28 cellular contexts compared by ENCODE assay signal in the genomic region with DNA sequence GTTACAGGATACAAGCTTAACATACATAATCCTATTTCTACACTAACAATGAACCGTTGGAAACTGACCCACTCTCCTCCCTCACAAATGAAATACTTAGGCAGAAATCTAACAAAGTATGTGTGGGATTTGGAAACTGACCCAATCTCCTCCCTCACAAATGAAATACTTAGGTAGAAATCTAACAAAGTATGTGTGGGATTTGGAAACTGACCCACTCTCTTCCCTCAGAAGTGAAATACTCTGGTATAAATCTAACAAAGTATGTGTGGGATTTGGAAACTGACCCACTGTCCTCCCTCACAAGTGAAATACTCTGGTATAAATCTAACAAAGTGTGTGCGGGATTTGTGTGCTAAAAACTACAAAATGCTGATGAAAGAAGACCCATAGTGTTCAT.
DNase-seq lines count a peak whose midpoint lies in the region; ATAC-seq and TF ChIP-seq lines count a peak whose summit lies in the region.
"Had no signal": no experiment of that assay in that cellular context is flagged by ENCODE, and none has a peak within 500 bp of the region (broad histone marks: within the 10 kb centered on the region; RNA-seq: fewer than 3 reads in every experiment).

No MANE protein-coding gene starts in this region.

- H3K36me3 ChIP-seq in BJ (ENCODE audit: control insufficient read depth, insufficient read depth, low read length) (no peaks in the 10 kb centered on the region), adipocyte (ENCODE audit: control insufficient read depth, insufficient read depth, low read length, severe bottlenecking) (peaks cover 3% of the 10 kb centered on the region), trophoblast cell (ENCODE audit: control insufficient read depth in 1 of 2, insufficient read depth in 2 of 2, low read length in 2 of 2) (no peaks in the 10 kb centered on the region), spleen (peaks cover 0 to 4% (median under 1%) of the 10 kb centered on the region in 6 donors)
- H3K36me3 ChIP-seq: breast epithelium, Peyer's patch, thoracic aorta had no signal

- H3K27me3 Mint-ChIP-seq in endothelial cell (ENCODE audit: unreplicated experiment): peaks cover 7% of the 10 kb centered on the region

- no peak overlapping the region for H3K27ac Mint-ChIP-seq in endothelial cell (ENCODE audit: unreplicated experiment)
- H3K27ac Mint-ChIP-seq: immature natural killer cell; stimulated activated naive CD8-positive, alpha-beta T cell treated with anti-CD3 and anti-CD28 coated beads, Interleukin-15, Interleukin-2, amounts not matched to agents 100 ng/mL and 50 ng/mL, for 24 hours had no signal

- H3K14ac ChIP-seq in trophoblast cell (ENCODE audit: low read length): no peak overlapping the region

- H3K4me1 Mint-ChIP-seq in endothelial cell (ENCODE audit: unreplicated experiment): peaks cover 13% of the 10 kb centered on the region

- CTCF ChIA-PET in BJ (lab: Yijun Ruan, JAX): no interaction called here

- no peak overlapping the region for H3K23ac ChIP-seq in trophoblast cell (ENCODE audit: low read length)

- no peaks in the 10 kb centered on the region for H3K9me3 Mint-ChIP-seq in endothelial cell (ENCODE audit: unreplicated experiment)
- H3K9me3 Mint-ChIP-seq: immature natural killer cell; stimulated activated naive CD8-positive, alpha-beta T cell treated with anti-CD3 and anti-CD28 coated beads, Interleukin-15, Interleukin-2, amounts not matched to agents 100 ng/mL and 50 ng/mL, for 24 hours had no signal

- POLR2A ChIA-PET in BJ (lab: Charles Lee): no interaction called here

- H3K4me3 ChIP-seq in BJ (ENCODE audit: low read depth, low read length) (no peak overlapping the region), adipocyte (ENCODE audit: low read length) (no peak overlapping the region), fibroblast of mammary gland (ENCODE audit: control insufficient read depth, low read depth, low read length) (no peak overlapping the region), trophoblast cell (ENCODE audit: low read depth, low read length) (no peak overlapping the region), spleen (no peak overlapping the region)
- H3K4me3 ChIP-seq: breast epithelium, Peyer's patch, thoracic aorta had no signal

- H3K4me3 Mint-ChIP-seq in endothelial cell (ENCODE audit: unreplicated experiment): no peak overlapping the region
- H3K4me3 Mint-ChIP-seq: CD14-positive monocyte; immature natural killer cell; stimulated activated naive CD8-positive, alpha-beta T cell treated with anti-CD3 and anti-CD28 coated beads, Interleukin-15, Interleukin-2, amounts not matched to agents 100 ng/mL and 50 ng/mL, for 24 hours had no signal

- H3K4me1 ChIP-seq in adipocyte (ENCODE audit: control insufficient read depth, insufficient read depth, low read length) (peaks cover 18% of the 10 kb centered on the region), trophoblast cell (ENCODE audit: control insufficient read depth in 1 of 2, insufficient read depth in 2 of 2, low read length in 2 of 2) (no peaks in the 10 kb centered on the region), spleen (peaks cover 6 to 18% (median 14%) of the 10 kb centered on the region in 6 donors)
- H3K4me1 ChIP-seq: breast epithelium had no signal

- no peaks in the 10 kb centered on the region for H3K9me3 ChIP-seq in adipocyte (ENCODE audit: control insufficient read depth, low read length)
- H3K9me3 ChIP-seq in trophoblast cell (ENCODE audit: insufficient read depth, low read depth, low read length): no peaks in the 10 kb centered on the region
- no peaks in the 10 kb centered on the region for H3K9me3 ChIP-seq in spleen
- H3K9me3 ChIP-seq: breast epithelium, Peyer's patch, thoracic aorta had no signal

- H3K9ac ChIP-seq in adipocyte (ENCODE audit: low read length): no peak overlapping the region
- H3K9ac ChIP-seq in trophoblast cell (ENCODE audit: low read length): no peak overlapping the region

- DNase-seq in BJ (ENCODE audit: low read depth) (peak; percentile 56), adipocyte (ENCODE audit: low read depth) (peak; percentile 69), fibroblast of mammary gland (ENCODE audit: low read depth) (peak; percentile 15), trophoblast cell (peak; percentile 1 to 69), endothelial cell (ENCODE audit: low spot score) (no peak), spleen (no peak)
- DNase-seq: activated CD4-positive, alpha-beta T cell treated with anti-CD3 and anti-CD28 coated beads for 48 hours; activated effector memory CD4-positive, alpha-beta T cell treated with anti-CD3 and anti-CD28 coated beads, Interleukin-2, amount 50 U/mL, for 16 hours; activated T-cell treated with anti-CD3 and anti-CD28 coated beads, Interleukin-2, amount 50 U/mL, for 1 hour; Calu3; DND-41; effector memory CD4-positive, alpha-beta T cell; hypothalamus; immature natural killer cell; mesenchymal stem cell; NCI-H1092; NCI-H1694 treated with DMSO at 0.1 percent for 48 hours; NCI-H2171 treated with DMSO at 0.1 percent for 48 hours; NCI-H524; Peyer's patch; SHP77 treated with DMSO at 0.1 percent for 48 hours had no signal

- H3K27me3 ChIP-seq in BJ (ENCODE audit: control insufficient read depth, insufficient read depth, low read length) (no peaks in the 10 kb centered on the region), adipocyte (replicated peaks; ENCODE audit: control insufficient read depth, insufficient read depth, low read length) (no peaks in the 10 kb centered on the region), trophoblast cell (ENCODE audit: insufficient read depth, low read length) (no peaks in the 10 kb centered on the region), spleen (replicated peaks in 1 of 7) (no peaks in the 10 kb centered on the region)
- H3K27me3 ChIP-seq: breast epithelium, Peyer's patch had no signal

- H2BK5ac ChIP-seq in trophoblast cell (ENCODE audit: low read depth, low read length, poor library complexity): no peak overlapping the region

- no peak overlapping the region for H3K4ac ChIP-seq in trophoblast cell (ENCODE audit: low read depth, low read length)

- H4K91ac ChIP-seq in trophoblast cell (ENCODE audit: low read depth, low read length): no peak overlapping the region

- H4K12ac ChIP-seq in trophoblast cell (ENCODE audit: low read depth, low read length): no peak overlapping the region

- TF ChIP-seq POLR2A in spleen (IDR thresholded peaks at IDR 0.05): no peak

- H2AK5ac ChIP-seq in trophoblast cell (ENCODE audit: low read length): no peak overlapping the region

- no peaks in the 10 kb centered on the region for H3K36me3 Mint-ChIP-seq in endothelial cell (ENCODE audit: low read depth, unreplicated experiment)

- H3K79me2 ChIP-seq in trophoblast cell (ENCODE audit: control insufficient read depth, insufficient read depth, low read length, poor library complexity): peaks cover 4% of the 10 kb centered on the region

- H2BK12ac ChIP-seq in trophoblast cell (ENCODE audit: low read length): no peak overlapping the region

- no peak overlapping the region for H3K18ac ChIP-seq in trophoblast cell (ENCODE audit: low read length)

- H2BK120ac ChIP-seq in trophoblast cell (ENCODE audit: insufficient read depth, low read length, poor library complexity): no peak overlapping the region

- no peak overlapping the region for H4K8ac ChIP-seq in trophoblast cell (ENCODE audit: low read depth, low read length)

- H3K79me1 ChIP-seq in trophoblast cell (ENCODE audit: low read length): peaks cover 8% of the 10 kb centered on the region

- WGBS in trophoblast cell (ENCODE audit: extremely low coverage, insufficient coverage, insufficient read length): no CpG with 5 or more reads among the region's 2 CpGs
- 69 to 83% (median 82%) methylated on average over 2 of the region's 2 CpGs for WGBS in spleen, 5 donors

- no peak overlapping the region for H3K27ac ChIP-seq in trophoblast cell (ENCODE audit: low read depth, low read length)
- H3K27ac ChIP-seq in spleen: no peak overlapping the region
- H3K27ac ChIP-seq: breast epithelium, Peyer's patch, thoracic aorta, VCaP had no signal

- ATAC-seq in GM21576 (IDR thresholded peaks at IDR 0.05; ENCODE audit: unreplicated experiment): no peak
- ATAC-seq: left lobe of liver had no signal

- TF ChIP-seq CTCF in BJ (IDR thresholded peaks at IDR 0.05; ENCODE audit: insufficient read depth, low read depth, low read length): no peak
- no peak for TF ChIP-seq CTCF in fibroblast of mammary gland (conservative IDR thresholded peaks at IDR 0.05; ENCODE audit: control insufficient read depth, insufficient read depth, low read depth, low read length)
- TF ChIP-seq CTCF in endothelial cell (IDR thresholded peaks at IDR 0.05; ENCODE audit: unreplicated experiment): no peak
- TF ChIP-seq CTCF in spleen (IDR thresholded peaks at IDR 0.05 in 8 of 11, conservative IDR thresholded peaks at IDR 0.05 in 3 of 11): no peak

- no peak overlapping the region for H3K4me2 ChIP-seq in trophoblast cell (ENCODE audit: low read length)

- intact Hi-C loops in spleen (cut with DNase I; ENCODE audit: low total_unique reads): loop anchor here (10.0 kb wide), 1 partner anchor 52 kb away; no protein-coding TSS in a partner anchor

- H2AFZ ChIP-seq in trophoblast cell (ENCODE audit: insufficient read depth, low read length, poor library complexity): no peak overlapping the region

Comparison
In these comparisons a context has a peak if more than half of its experiments do, and no peak if none do; other contexts are left out.
1. DNase-seq: peak in BJ (single experiment), adipocyte (single experiment), fibroblast of mammary gland (single experiment) and trophoblast cell (2 of 2); none in endothelial cell (single experiment) and spleen (single experiment).